ENCODE assay signal across 6 cellular contexts in genomic region chr4:683982-684571, GRCh38. TPM values are rescaled to one million over a fixed set of nuclear protein-coding genes. Genes with fewer than 3 reads are reported as not detected.
A peak's percentile ranks its signal among the peaks of the same experiment; 100 is the strongest.
DNase-seq lines count a peak whose midpoint lies in the region; ATAC-seq and TF ChIP-seq lines count a peak whose summit lies in the region.

No MANE protein-coding gene starts in this region.

- no peak for TF ChIP-seq EP300 in tibial nerve (IDR thresholded peaks at IDR 0.05)

- H3K36me3 ChIP-seq in H7 (replicated peaks; ENCODE audit: control insufficient read depth, insufficient read depth, low read length) (no peaks in the 10 kb centered on the region), tibial nerve (no peaks in the 10 kb centered on the region)

- H3K27ac ChIP-seq in 22Rv1 = 0 out of 2 replicates have a peak overlapping the region, but pooled peaks have one; percentile 25
- H3K27ac ChIP-seq in tibial nerve = peak overlapping the region in 1 of 4 donors; percentile 2

- DNase-seq in H7 = peak; percentile 97
- DNase-seq in UCSD-AML1 (lab: John Stamatoyannopoulos, UW; ENCODE audit: unreplicated experiment) = peak; percentile 46
- peak; percentile 85 for DNase-seq in left ventricle myocardium superior
- peak; percentile 42 to 67 for DNase-seq in tibial nerve (ENCODE audit: low spot score in 2 of 2)

- peaks cover 0 to 61% (median 20%) of the 10 kb centered on the region in 4 donors for H3K4me1 ChIP-seq in tibial nerve

- no peaks in the 10 kb centered on the region for H3K27me3 ChIP-seq in H7 (ENCODE audit: control insufficient read depth, insufficient read depth, low read length)
- peaks cover 0 to 6% of the 10 kb centered on the region in 2 donors for H3K27me3 ChIP-seq in tibial nerve

- WGBS in tibial nerve, 2 donors = 28 to 29% methylated on average over 10 to 17 of the region's 18 CpGs

- intact Hi-C loops in left ventricle myocardium superior (cut with micrococcal nuclease) = no loop called here

- H3K4me3 ChIP-seq in H7 (ENCODE audit: insufficient read depth, low read depth, low read length) = no peak overlapping the region
- H3K4me3 ChIP-seq in tibial nerve = no peak overlapping the region

- ATAC-seq in left ventricle myocardium superior (peak; percentile 31), GM18873 (IDR thresholded peaks at IDR 0.05; ENCODE audit: low FRiP score, unreplicated experiment) (no peak)

- TF ChIP-seq CTCF in 22Rv1 (IDR thresholded peaks at IDR 0.05) (peak; percentile 96), tibial nerve (IDR thresholded peaks at IDR 0.05) (peak; percentile 43 to 76 (median 57))

- H3K9me3 ChIP-seq in tibial nerve = no peaks in the 10 kb centered on the region

- no peak for TF ChIP-seq POLR2A in tibial nerve (IDR thresholded peaks at IDR 0.05)

RNA-seq across cellular contexts. Expression of gene SLC49A3, which starts 4.9 kb away (rescaled TPM):
- total RNA-seq in H7 (2014; rRNA removed; shearing (Covaris generic)) = 2.0 and 4.1 TPM in 2 replicates
- total RNA-seq in left ventricle myocardium superior = 12.6 TPM
- 10 to 100 TPM in 3 of 4 donors, 1 to 10 TPM in 1; 5.9 to 18.0 (median 14.3) TPM for total RNA-seq in tibial nerve

RNA-seq across cellular contexts. Expression of gene MYL5, which starts 9.7 kb away (rescaled TPM):
- total RNA-seq in H7 (2014; rRNA removed; shearing (Covaris generic)) = 12.6 and 18.2 TPM in 2 replicates
- total RNA-seq in left ventricle myocardium superior (2.7 TPM), tibial nerve (10 to 100 TPM in 3 of 4 donors, 1 to 10 TPM in 1; 5.2 to 32.8 (median 12.9) TPM)

RNA-seq across cellular contexts. Expression of gene ATP5ME, which starts 10.0 kb away (rescaled TPM):
- 410 and 452 TPM in 2 replicates for total RNA-seq in H7 (2014; rRNA removed; shearing (Covaris generic))
- total RNA-seq in left ventricle myocardium superior (1,128 TPM), tibial nerve (100 to 1,000 TPM in 3 of 4 donors, 10 to 100 TPM in 1; 50.0 to 219 (median 139) TPM)

RNA-seq across cellular contexts. Expression of gene PCGF3, which starts 21.6 kb away (rescaled TPM):
- total RNA-seq in H7 (2014; rRNA removed; shearing (Covaris generic)) = 53.6 and 57.9 TPM in 2 replicates
- total RNA-seq in left ventricle myocardium superior (20.9 TPM), tibial nerve (100 to 1,000 TPM in 2 of 4 donors, 10 to 100 TPM in 2; 54.8 to 123 (median 90.5) TPM)

RNA-seq across cellular contexts. Expression of gene PDE6B, which starts 58.7 kb away (rescaled TPM):
- 12.1 and 12.7 TPM in 2 replicates for total RNA-seq in H7 (2014; rRNA removed; shearing (Covaris generic))
- total RNA-seq in left ventricle myocardium superior (2.1 TPM), tibial nerve (1 to 10 TPM in 1 of 4 donors, under 1 TPM in 1, not detected in 2; 0.98 to 1.3 TPM)

Comparison
In these comparisons a context has a peak if more than half of its experiments do, and no peak if none do; other contexts are left out.
1. DNase-seq: peak in every context shown above with its lines; median percentile 97 in H7; 85 in left ventricle myocardium superior; 54 in tibial nerve; 46 in UCSD-AML1.